30 cellular contexts compared by ENCODE assay signal in the genomic region with DNA sequence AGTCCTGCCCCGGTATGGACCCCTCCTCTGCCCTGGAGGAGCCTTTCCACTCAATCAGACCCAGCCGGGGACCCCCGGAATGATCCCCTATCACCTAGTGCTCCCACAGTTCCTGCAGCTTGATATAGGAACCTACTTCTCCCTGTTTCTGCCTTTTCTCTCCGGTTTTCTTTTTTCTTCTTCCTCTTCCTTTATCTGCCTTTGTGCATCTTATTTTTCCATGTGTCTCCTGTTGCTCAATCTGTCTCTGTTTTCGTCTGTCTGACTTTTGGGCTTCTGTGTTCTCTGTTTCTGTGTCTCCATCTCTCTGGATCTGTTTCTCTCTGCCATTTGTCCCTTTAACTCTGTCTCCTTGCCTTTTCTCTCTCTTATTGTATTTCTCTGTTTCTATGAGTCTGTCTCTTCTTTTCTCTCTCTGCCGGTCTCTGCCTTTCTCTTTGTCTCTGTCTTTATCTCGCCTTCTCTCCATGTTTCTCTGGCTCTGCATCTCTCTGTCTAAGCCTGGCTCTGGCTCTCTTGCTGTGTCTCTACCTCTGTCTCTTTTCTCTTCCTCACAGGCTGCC. TPM values are rescaled to one million over a fixed set of nuclear protein-coding genes. Genes with fewer than 3 reads are reported as not detected.
"Had no signal": no experiment of that assay in that cellular context is flagged by ENCODE, and none has a peak within 500 bp of the region (broad histone marks: within the 10 kb centered on the region; RNA-seq: fewer than 3 reads in every experiment).

No MANE protein-coding gene starts in this region.

- H2AFZ ChIP-seq: PC-9 had no signal

- H3K4me3 ChIP-seq: PC-9, SJCRH30 had no signal

- H3K9me3 ChIP-seq: SJCRH30, SK-N-SH had no signal

- DNase-seq: activated CD4-positive, alpha-beta T cell treated with anti-CD3 and anti-CD28 coated beads for 1 hour; activated CD4-positive, alpha-beta T cell treated with anti-CD3 and anti-CD28 coated beads, Interleukin-2, amount 10 ng/mL, durations not matched to agents 24 days and 14 days; activated CD4-positive, alpha-beta T cell treated with anti-CD3 and anti-CD28 coated beads, Interleukin-2, amount 50 U/mL, for 48 hours; activated CD8-positive, alpha-beta memory T cell treated with anti-CD3 and anti-CD28 coated beads for 24 hours; activated gamma-delta T cell; activated naive CD4-positive, alpha-beta T cell treated with anti-CD3 and anti-CD28 coated beads for 36 hours; activated T-cell treated with anti-CD3 and anti-CD28 coated beads, Interleukin-2, amount 50 U/mL, for 48 hours; amygdala; Karpas-422; MM.1S; NCI-H1092 treated with DMSO at 0.1 percent for 48 hours; NCI-H1417 treated with DMSO at 0.1 percent for 48 hours; NCI-H1694; NCI-H2029; NCI-H2107; NCI-H2171 treated with DMSO at 0.1 percent for 48 hours; NCI-H226; NCI-H510A; NCI-H526 treated with DMSO at 0.1 percent for 48 hours; NCI-H82; NK-92 treated with Interleukin-12 subunit alpha and Interleukin-12 subunit beta, amount 100 ng/mL, for 24 hours; PC-9; SJCRH30; SK-N-SH; T-helper 1 cell had no signal

- H3K27me3 ChIP-seq: SJCRH30 had no signal

- ATAC-seq: activated T-helper 17 cell treated with anti-CD3 and anti-CD28 coated beads, Interleukin-2, amount 50 U/mL, for 72 hours; WTC11 had no signal

- H3K27ac Mint-ChIP-seq: activated CD4-positive, alpha-beta T cell treated with anti-CD3 and anti-CD28 coated beads, Interleukin-2, amount 10 ng/mL, durations not matched to agents 24 days and 14 days; activated naive CD4-positive, alpha-beta T cell treated with anti-CD3 and anti-CD28 coated beads for 36 hours; activated naive CD8-positive, alpha-beta T cell; activated T-helper 17 cell treated with anti-CD3 and anti-CD28 coated beads, Interleukin-2, amount 50 U/mL, for 72 hours; brain; WTC11 had no signal

- H3K4me1 Mint-ChIP-seq: activated CD4-positive, alpha-beta T cell treated with anti-CD3 and anti-CD28 coated beads, Interleukin-2, amount 10 ng/mL, durations not matched to agents 24 days and 14 days; activated T-helper 17 cell treated with anti-CD3 and anti-CD28 coated beads, Interleukin-2, amount 50 U/mL, for 72 hours had no signal

- H3K36me3 Mint-ChIP-seq: activated naive CD8-positive, alpha-beta T cell had no signal

- H3K4me3 Mint-ChIP-seq: activated CD4-positive, alpha-beta T cell treated with anti-CD3 and anti-CD28 coated beads, Interleukin-2, amount 10 ng/mL, durations not matched to agents 24 days and 14 days; activated naive CD4-positive, alpha-beta T cell treated with anti-CD3 and anti-CD28 coated beads for 36 hours; activated naive CD8-positive, alpha-beta T cell; activated T-helper 17 cell treated with anti-CD3 and anti-CD28 coated beads, Interleukin-2, amount 50 U/mL, for 72 hours; brain; WTC11 had no signal

- H3K4me2 ChIP-seq: PC-9, SK-N-SH had no signal

- H3K27ac ChIP-seq: PC-9, SJCRH30 had no signal

- H3K27me3 Mint-ChIP-seq: activated CD4-positive, alpha-beta T cell treated with anti-CD3 and anti-CD28 coated beads, Interleukin-2, amount 10 ng/mL, durations not matched to agents 24 days and 14 days; activated naive CD8-positive, alpha-beta T cell; activated T-helper 17 cell treated with anti-CD3 and anti-CD28 coated beads, Interleukin-2, amount 50 U/mL, for 72 hours; brain had no signal

- H3K9me3 Mint-ChIP-seq: activated CD4-positive, alpha-beta T cell treated with anti-CD3 and anti-CD28 coated beads, Interleukin-2, amount 10 ng/mL, durations not matched to agents 24 days and 14 days; activated naive CD4-positive, alpha-beta T cell treated with anti-CD3 and anti-CD28 coated beads for 36 hours; activated T-helper 17 cell treated with anti-CD3 and anti-CD28 coated beads, Interleukin-2, amount 50 U/mL, for 72 hours; brain; WTC11 had no signal

RNA-seq across cellular contexts. Expression of a gene that starts 22.3 kb away (rescaled TPM):
- total RNA-seq: activated naive CD4-positive, alpha-beta T cell treated with anti-CD3 and anti-CD28 coated beads for 36 hours; astrocyte had no signal

RNA-seq across cellular contexts. Expression of a gene that starts 54.6 kb away (rescaled TPM):
- total RNA-seq: activated CD4-positive, alpha-beta T cell treated with anti-CD3 and anti-CD28 coated beads, Interleukin-2, amount 10 ng/mL, durations not matched to agents 24 days and 14 days; activated naive CD4-positive, alpha-beta T cell treated with anti-CD3 and anti-CD28 coated beads for 36 hours; SJCRH30 had no signal
